Comparison of ENCODE assay signal across 27 cellular contexts in the genomic region with DNA sequence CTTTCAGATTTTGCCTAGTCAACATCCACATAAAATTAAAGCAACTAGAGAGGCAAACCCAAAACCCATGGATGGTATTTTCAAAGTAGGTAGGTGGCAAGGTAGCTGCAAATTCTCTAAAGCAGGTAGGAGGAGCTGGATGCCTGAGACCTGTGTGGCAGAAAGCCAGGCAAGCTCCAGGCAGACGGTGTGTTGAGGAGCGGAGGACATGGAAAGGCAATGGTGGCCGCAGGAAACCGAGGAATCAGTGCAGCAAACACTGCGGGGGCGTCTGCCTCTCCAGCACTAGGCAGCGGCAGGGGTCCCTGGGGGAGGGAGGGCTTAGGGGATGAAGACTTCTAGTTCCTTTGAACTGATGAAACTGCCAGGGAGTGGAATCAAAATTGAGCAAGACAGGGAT.
DNase-seq lines count a peak whose midpoint lies in the region; ATAC-seq lines count a peak whose summit lies in the region.
"Had no signal": no experiment of that assay in that cellular context is flagged by ENCODE, and none has a peak within 500 bp of the region (broad histone marks: within the 10 kb centered on the region; RNA-seq: fewer than 3 reads in every experiment).

No MANE protein-coding gene starts in this region.

- in situ Hi-C loops in ACHN (cut with HindIII; ENCODE audit: low pct_ligation_motif_present, low pct_unique_long_range_greater_than_20kb, low sequenced_read_pairs): no loop called here

- peak overlapping the region; percentile 69 for H3K27ac Mint-ChIP-seq in activated T-cell treated with anti-CD3 and anti-CD28 coated beads, Interleukin-2, amount 50 U/mL, for 72 hours
- peak overlapping the region; percentile 85 for H3K27ac Mint-ChIP-seq in T-helper 17 cell
- H3K27ac Mint-ChIP-seq in immature natural killer cell: peak overlapping the region in 4 of 6 donors; percentile 15 to 73 (median 58)
- peak overlapping the region; percentile 52 for H3K27ac Mint-ChIP-seq in stimulated activated effector memory CD8-positive, alpha-beta T cell treated with anti-CD3 and anti-CD28 coated beads, Interleukin-12 subunit alpha, Interleukin-12 subunit beta, amount 100 ng/mL, for 72 hours
- H3K27ac Mint-ChIP-seq: mesothelial cell of epicardium, type B pancreatic cell had no signal

- peaks cover 11% of the 10 kb centered on the region for H3K9me3 ChIP-seq in T-helper 17 cell (ENCODE audit: control insufficient read depth, low read length, poor library complexity, severe bottlenecking)
- H3K9me3 ChIP-seq: HAP-1, psoas muscle had no signal

- H3K27me3 Mint-ChIP-seq in activated T-cell treated with anti-CD3 and anti-CD28 coated beads, Interleukin-2, amount 50 U/mL, for 72 hours (ENCODE audit: low read depth): no peaks in the 10 kb centered on the region
- H3K27me3 Mint-ChIP-seq in T-helper 17 cell: no peaks in the 10 kb centered on the region
- peaks cover 0 to 12% (median 2%) of the 10 kb centered on the region in 3 donors for H3K27me3 Mint-ChIP-seq in immature natural killer cell (ENCODE audit: low read depth in 3 of 3)
- H3K27me3 Mint-ChIP-seq: activated T-helper 17 cell treated with anti-CD3 and anti-CD28 coated beads, Interleukin-2, amount 50 U/mL, for 72 hours; CD4-positive, alpha-beta T cell; effector memory CD8-positive, alpha-beta T cell; type B pancreatic cell had no signal

- no peaks in the 10 kb centered on the region for H3K4me1 Mint-ChIP-seq in activated T-cell treated with anti-CD3 and anti-CD28 coated beads, Interleukin-2, amount 50 U/mL, for 72 hours (ENCODE audit: low read depth)
- H3K4me1 Mint-ChIP-seq in T-helper 17 cell: peaks cover 19% of the 10 kb centered on the region
- H3K4me1 Mint-ChIP-seq in immature natural killer cell: peaks cover 0 to 11% of the 10 kb centered on the region in 2 donors
- peaks cover 14% of the 10 kb centered on the region for H3K4me1 Mint-ChIP-seq in stimulated activated effector memory CD8-positive, alpha-beta T cell treated with anti-CD3 and anti-CD28 coated beads, Interleukin-12 subunit alpha, Interleukin-12 subunit beta, amount 100 ng/mL, for 72 hours
- H3K4me1 Mint-ChIP-seq: mesothelial cell of epicardium had no signal

- ATAC-seq in activated T-cell treated with anti-CD3 and anti-CD28 coated beads, Interleukin-2, amount 50 U/mL, for 72 hours (replicated peaks in 1 of 2): no peak
- no peak for ATAC-seq in T-helper 17 cell
- no peak for ATAC-seq in stimulated activated effector memory CD8-positive, alpha-beta T cell treated with anti-CD3 and anti-CD28 coated beads, Interleukin-12 subunit alpha, Interleukin-12 subunit beta, amount 100 ng/mL, for 72 hours
- ATAC-seq: activated T-helper 17 cell treated with anti-CD3 and anti-CD28 coated beads, Interleukin-2, amount 50 U/mL, for 72 hours; effector memory CD8-positive, alpha-beta T cell; HepG2; PC-3; psoas muscle had no signal

- peaks cover 5 to 6% of the 10 kb centered on the region in 2 donors for H3K9me3 Mint-ChIP-seq in activated T-cell treated with anti-CD3 and anti-CD28 coated beads, Interleukin-2, amount 50 U/mL, for 72 hours
- H3K9me3 Mint-ChIP-seq in immature natural killer cell: peaks cover 0 to 9% (median 2%) of the 10 kb centered on the region in 6 donors
- H3K9me3 Mint-ChIP-seq in stimulated activated effector memory CD8-positive, alpha-beta T cell treated with anti-CD3 and anti-CD28 coated beads, Interleukin-12 subunit alpha, Interleukin-12 subunit beta, amount 100 ng/mL, for 72 hours: peaks cover 9% of the 10 kb centered on the region
- H3K9me3 Mint-ChIP-seq: effector memory CD8-positive, alpha-beta T cell had no signal

- H3K4me3 Mint-ChIP-seq in activated T-cell treated with anti-CD3 and anti-CD28 coated beads, Interleukin-2, amount 50 U/mL, for 72 hours: no peak overlapping the region
- peak overlapping the region; percentile 53 for H3K4me3 Mint-ChIP-seq in T-helper 17 cell
- H3K4me3 Mint-ChIP-seq in immature natural killer cell: no peak overlapping the region
- H3K4me3 Mint-ChIP-seq in stimulated activated effector memory CD8-positive, alpha-beta T cell treated with anti-CD3 and anti-CD28 coated beads, Interleukin-12 subunit alpha, Interleukin-12 subunit beta, amount 100 ng/mL, for 72 hours: no peak overlapping the region
- H3K4me3 Mint-ChIP-seq: activated T-helper 17 cell treated with anti-CD3 and anti-CD28 coated beads, Interleukin-2, amount 50 U/mL, for 72 hours; CD4-positive, alpha-beta T cell; effector memory CD8-positive, alpha-beta T cell; mesothelial cell of epicardium; type B pancreatic cell had no signal

- no peak for DNase-seq in activated T-cell treated with anti-CD3 and anti-CD28 coated beads, Interleukin-2, amount 50 U/mL, for 72 hours
- no peak for DNase-seq in activated T-cell treated with anti-CD3 and anti-CD28 coated beads, Interleukin-2, amount 50 U/mL, for 1 hour
- DNase-seq in T-helper 17 cell (no peak), immature natural killer cell (no peak), ACHN (no peak), medulla oblongata (ENCODE audit: extremely low spot score) (no peak), globus pallidus (ENCODE audit: low spot score) (no peak)
- no peak for DNase-seq in stimulated activated effector memory CD8-positive, alpha-beta T cell treated with anti-CD3 and anti-CD28 coated beads, Interleukin-12 subunit alpha, Interleukin-12 subunit beta, amount 100 ng/mL, for 72 hours (ENCODE audit: low spot score in 2 of 2)
- DNase-seq: activated CD4-positive, alpha-beta T cell treated with anti-CD3 and anti-CD28 coated beads, Interleukin-2, amount 50 U/mL, for 48 hours; CD4-positive, alpha-beta T cell; DND-41; effector memory CD8-positive, alpha-beta T cell; Kasumi-1; NCI-H1436; NCI-H2081; NCI-H524 treated with DMSO at 0.1 percent for 48 hours; NK-92 treated with Interleukin-12 subunit alpha and Interleukin-12 subunit beta, amount 100 ng/mL, for 24 hours; nucleus accumbens; PC-3; psoas muscle; stimulated activated CD4-positive, alpha-beta T cell treated with anti-CD3 and anti-CD28 coated beads, Interleukin-4, amount 100 ng/mL, for 1 hour; substantia nigra had no signal

- H3K36me3 Mint-ChIP-seq in activated T-cell treated with anti-CD3 and anti-CD28 coated beads, Interleukin-2, amount 50 U/mL, for 72 hours (ENCODE audit: insufficient read depth in 2 of 2): peaks cover 25 to 51% of the 10 kb centered on the region in 2 donors
- H3K36me3 Mint-ChIP-seq in T-helper 17 cell (ENCODE audit: low read depth) (peaks cover 11% of the 10 kb centered on the region), immature natural killer cell (peaks cover 49 to 62% (median 57%) of the 10 kb centered on the region in 3 donors)
- peaks cover 89% of the 10 kb centered on the region for H3K36me3 Mint-ChIP-seq in stimulated activated effector memory CD8-positive, alpha-beta T cell treated with anti-CD3 and anti-CD28 coated beads, Interleukin-12 subunit alpha, Interleukin-12 subunit beta, amount 100 ng/mL, for 72 hours
